12 cellular contexts compared by ENCODE assay signal in the genomic region with DNA sequence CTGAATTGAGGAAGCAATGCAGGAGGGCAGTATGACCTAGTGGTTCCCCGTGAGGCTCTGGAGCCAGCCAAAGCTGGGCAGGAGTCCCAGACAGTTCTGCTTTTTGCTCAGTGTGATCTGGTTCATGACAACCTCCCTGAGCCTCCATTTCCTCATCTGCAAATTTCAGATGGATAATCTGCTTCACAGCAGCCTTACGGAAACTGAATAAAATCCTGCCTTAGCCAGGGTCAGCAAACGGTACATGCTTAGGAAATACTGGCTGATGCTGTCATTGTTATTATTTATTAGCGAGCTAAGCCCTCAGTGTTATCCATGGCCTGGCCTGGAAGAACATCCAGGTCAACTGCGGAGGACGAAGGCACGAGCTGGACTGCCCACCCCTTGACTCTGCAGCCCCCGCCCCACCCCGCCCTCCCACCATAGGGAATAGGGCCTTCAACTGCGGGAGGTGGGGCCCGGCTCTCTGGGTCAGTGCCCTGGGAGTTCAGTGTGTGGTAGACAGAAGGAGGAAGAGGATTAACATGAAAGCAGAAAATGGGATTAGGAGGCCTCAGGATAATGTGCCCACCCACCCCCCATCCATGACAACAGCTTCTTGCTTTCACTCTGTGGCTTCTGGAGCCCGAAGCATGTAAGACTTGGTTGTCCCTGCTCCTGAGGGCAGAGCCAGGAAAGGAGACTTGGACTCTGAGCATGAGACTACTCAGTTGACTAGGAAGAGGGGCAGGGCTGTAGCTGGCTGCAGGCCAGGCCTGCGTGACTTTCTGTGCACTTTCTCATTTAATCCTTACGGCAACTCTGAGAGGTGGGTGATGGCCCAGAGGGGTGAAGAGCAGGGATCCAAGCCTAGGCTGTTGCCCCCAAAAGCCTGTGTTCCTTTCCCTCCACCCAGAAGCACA. TPM values are rescaled to one million over a fixed set of nuclear protein-coding genes. Genes with fewer than 3 reads are reported as not detected.
DNase-seq lines count a peak whose midpoint lies in the region; ATAC-seq and TF ChIP-seq lines count a peak whose summit lies in the region.
"Had no signal": no experiment of that assay in that cellular context is flagged by ENCODE, and none has a peak within 500 bp of the region (broad histone marks: within the 10 kb centered on the region; RNA-seq: fewer than 3 reads in every experiment).

No MANE protein-coding gene starts in this region.

- TF ChIP-seq POLR2A in gastrocnemius medialis (IDR thresholded peaks at IDR 0.05) = no peak

- no peaks in the 10 kb centered on the region for H3K27me3 ChIP-seq in H9 (ENCODE audit: insufficient read depth, low read length)
- no peaks in the 10 kb centered on the region for H3K27me3 ChIP-seq in adipocyte (replicated peaks; ENCODE audit: control insufficient read depth, insufficient read depth, low read length)
- H3K27me3 ChIP-seq in gastrocnemius medialis = no peaks in the 10 kb centered on the region
- H3K27me3 ChIP-seq in effector memory CD4-positive, alpha-beta T cell (replicated peaks; ENCODE audit: control insufficient read depth, insufficient read depth, low read length, poor library complexity, severe bottlenecking) = no peaks in the 10 kb centered on the region

- H4K20me1 ChIP-seq in H9 (ENCODE audit: control insufficient read depth, insufficient read depth, insufficient read length) = no peaks in the 10 kb centered on the region

- H2BK15ac ChIP-seq in H9 (ENCODE audit: low read depth, low read length) = no peak overlapping the region

- peak overlapping the region in 2 of 3 experiments; percentile 20 to 53; a peak in 2 of 7 replicates for H3K27ac Mint-ChIP-seq in H9
- H3K27ac Mint-ChIP-seq: CD8-positive, alpha-beta T cell; GM23338 had no signal

- H3K23ac ChIP-seq in H9 (ENCODE audit: insufficient read length, low read depth, low read length) = no peak overlapping the region

- no peaks in the 10 kb centered on the region for H3K23me2 ChIP-seq in H9 (ENCODE audit: insufficient read length, low read depth, low read length, poor library complexity, severe bottlenecking)

- H3K18ac ChIP-seq in H9 (ENCODE audit: insufficient read length, low read depth, low read length) = no peak overlapping the region

- H4K8ac ChIP-seq in H9 (replicated peaks; ENCODE audit: insufficient read length, low read depth, low read length) = no peak overlapping the region

- H3K14ac ChIP-seq in H9 (ENCODE audit: insufficient read depth, low read length) = no peak overlapping the region

- H2AK5ac ChIP-seq in H9 (ENCODE audit: insufficient read length, low read length) = no peak overlapping the region

- no peaks in the 10 kb centered on the region for H3K79me2 ChIP-seq in H9 (ENCODE audit: insufficient read depth, low read length)

- intact Hi-C loops in gastrocnemius medialis (cut with DNase I; ENCODE audit: low total_unique reads) = no loop called here

- H2BK120ac ChIP-seq in H9 (ENCODE audit: low read depth, low read length, poor library complexity, severe bottlenecking) = no peak overlapping the region

- H3K79me1 ChIP-seq in H9 (ENCODE audit: insufficient read depth, low read depth, low read length, poor library complexity, severe bottlenecking) = no peaks in the 10 kb centered on the region

- H3K27me3 Mint-ChIP-seq in H9 (ENCODE audit: low read depth) = peaks cover 2% of the 10 kb centered on the region; the same call in 1 of the 2 replicates

- ATAC-seq in gastrocnemius medialis = peak; percentile 49 to 52
- ATAC-seq: CD8-positive, alpha-beta T cell had no signal

- no peak overlapping the region for H3K4me3 ChIP-seq in adipocyte (ENCODE audit: low read length)
- H3K4me3 ChIP-seq in gastrocnemius medialis = no peak overlapping the region
- no peak overlapping the region for H3K4me3 ChIP-seq in effector memory CD4-positive, alpha-beta T cell (ENCODE audit: insufficient read depth, low read depth, low read length, poor library complexity, severe bottlenecking)
- H3K4me3 ChIP-seq: GM23338 had no signal

- no peaks in the 10 kb centered on the region; a peak in 1 of 5 replicates for H3K9me3 Mint-ChIP-seq in H9
- H3K9me3 Mint-ChIP-seq: CD8-positive, alpha-beta T cell; GM23338 had no signal

- TF ChIP-seq CTCF in H9 (conservative IDR thresholded peaks at IDR 0.05) (no peak), gastrocnemius medialis (IDR thresholded peaks at IDR 0.05 in 4 of 5, conservative IDR thresholded peaks at IDR 0.05 in 1 of 5) (no peak)

- no peak overlapping the region for H4K91ac ChIP-seq in H9 (ENCODE audit: insufficient read length, low read depth, low read length)

- in situ Hi-C loops in gastrocnemius medialis (cut with MboI; ENCODE audit: low sequenced_read_pairs in 4 of 4) = no loop called here

- H3K4me2 ChIP-seq in H9 (ENCODE audit: insufficient read depth, insufficient read length, low read length) = no peak overlapping the region
- H3K4me2 ChIP-seq: GM23338 had no signal

- no peaks in the 10 kb centered on the region for H3K9me3 ChIP-seq in H9 (ENCODE audit: control insufficient read depth, low read depth, low read length)
- H3K9me3 ChIP-seq in adipocyte (ENCODE audit: control insufficient read depth, low read length) = no peaks in the 10 kb centered on the region
- no peaks in the 10 kb centered on the region for H3K9me3 ChIP-seq in gastrocnemius medialis
- no peaks in the 10 kb centered on the region for H3K9me3 ChIP-seq in effector memory CD4-positive, alpha-beta T cell (ENCODE audit: control insufficient read depth, low read length)

- no peak overlapping the region for H3T11ph ChIP-seq in H9 (ENCODE audit: low read length)

- no peak overlapping the region for H2BK20ac ChIP-seq in H9 (ENCODE audit: low read depth, low read length, poor library complexity, severe bottlenecking)

- H3K4me1 ChIP-seq in H9 (ENCODE audit: insufficient read depth, low read length) = no peaks in the 10 kb centered on the region
- peaks cover 57% of the 10 kb centered on the region for H3K4me1 ChIP-seq in adipocyte (ENCODE audit: control insufficient read depth, insufficient read depth, low read length)
- peaks cover 35 to 43% of the 10 kb centered on the region in 2 donors for H3K4me1 ChIP-seq in gastrocnemius medialis
- no peaks in the 10 kb centered on the region for H3K4me1 ChIP-seq in effector memory CD4-positive, alpha-beta T cell (ENCODE audit: control insufficient read depth, insufficient read depth, low read length, poor library complexity, severe bottlenecking)

- H4K5ac ChIP-seq in H9 (ENCODE audit: insufficient read length, low read depth, low read length) = no peak overlapping the region

- no CpG with 5 or more reads among the region's 14 CpGs for WGBS in H9 (ENCODE audit: extremely low coverage, insufficient read length, low lambda C conversion rate)

- peaks cover 19 to 33% of the 10 kb centered on the region in 2 experiments for H3K4me1 Mint-ChIP-seq in H9

- H3K4me3 Mint-ChIP-seq in H9 = no peak overlapping the region
- H3K4me3 Mint-ChIP-seq: CD8-positive, alpha-beta T cell; GM23338 had no signal

- no peak overlapping the region for H3K9ac ChIP-seq in H9 (ENCODE audit: extremely low read depth, insufficient read length, low read length)
- peak overlapping the region; percentile 74 for H3K9ac ChIP-seq in adipocyte (ENCODE audit: low read length)

- H3K36me3 ChIP-seq in adipocyte (ENCODE audit: control insufficient read depth, insufficient read depth, low read length, severe bottlenecking) (peaks cover 40% of the 10 kb centered on the region), gastrocnemius medialis (peaks cover 6 to 35% of the 10 kb centered on the region in 2 donors)
- no peaks in the 10 kb centered on the region for H3K36me3 ChIP-seq in effector memory CD4-positive, alpha-beta T cell (ENCODE audit: control insufficient read depth, insufficient read depth, low read length)

- H3K27ac ChIP-seq in H9 (ENCODE audit: insufficient read length, low read depth, low read length) (no peak overlapping the region), gastrocnemius medialis (peak overlapping the region; percentile 94 to 99 (median 98))
- H3K27ac ChIP-seq in effector memory CD4-positive, alpha-beta T cell (ENCODE audit: insufficient read depth, low read length, poor library complexity, severe bottlenecking) = no peak overlapping the region
- H3K27ac ChIP-seq: HL-60 had no signal

- H3K36me3 Mint-ChIP-seq in H9 (ENCODE audit: insufficient read depth in 1 of 3, low read depth in 3 of 3) = peaks cover 24 to 40% (median 32%) of the 10 kb centered on the region in 3 experiments; a peak in 6 of 7 replicates
- H3K36me3 Mint-ChIP-seq: CD8-positive, alpha-beta T cell had no signal

- H2AFZ ChIP-seq in H9 (ENCODE audit: low read length) = no peak overlapping the region
- H2AFZ ChIP-seq: GM23338 had no signal

- H3K4ac ChIP-seq in H9 (ENCODE audit: low read depth, low read length) = no peak overlapping the region

- no peak overlapping the region for H2BK5ac ChIP-seq in H9 (ENCODE audit: insufficient read length, low read length)

- H2BK12ac ChIP-seq in H9 (ENCODE audit: insufficient read length, low read depth, low read length) = no peak overlapping the region

- DNase-seq in H9 = no peak
- no peak for DNase-seq in adipocyte (ENCODE audit: low read depth)
- peak; percentile 29 to 30 for DNase-seq in hippocampal formation (lab: John Stamatoyannopoulos, UW)
- DNase-seq in gastrocnemius medialis = peak; percentile 47 to 77
- DNase-seq in SHP77 (lab: John Stamatoyannopoulos, UW) = no peak
- no peak for DNase-seq in activated naive CD4-positive, alpha-beta T cell treated with anti-CD3 and anti-CD28 coated beads, Interleukin-2, amount 50 U/mL, for 16 hours
- DNase-seq in germinal center (ENCODE audit: low spot score) = no peak
- DNase-seq in effector memory CD4-positive, alpha-beta T cell = no peak
- DNase-seq: CD8-positive, alpha-beta T cell; NCI-H2171 treated with DMSO at 0.1 percent for 48 hours had no signal

- H3K56ac ChIP-seq in H9 (ENCODE audit: insufficient read length, low read depth, low read length) = no peak overlapping the region

RNA-seq across cellular contexts. Expression of a gene that starts 13.1 kb away (rescaled TPM):
- 134 and 135 TPM in 2 replicates for total RNA-seq in H9 (2021)
- total RNA-seq in gastrocnemius medialis = 100 to 1,000 TPM; 152 to 246 (median 186) TPM
- total RNA-seq: CD8-positive, alpha-beta T cell had no signal

Comparison
In these comparisons a context has a peak if more than half of its experiments do, and no peak if none do; other contexts are left out.
1. DNase-seq: peak in hippocampal formation (2 of 2) and gastrocnemius medialis (2 of 2); none in H9 (single experiment), adipocyte (single experiment), SHP77 (0 of 2), activated naive CD4-positive, alpha-beta T cell treated with anti-CD3 and anti-CD28 coated beads, Interleukin-2, amount 50 U/mL, for 16 hours (single experiment), germinal center (single experiment) and effector memory CD4-positive, alpha-beta T cell (0 of 3).
2. H3K27ac ChIP-seq: peak in gastrocnemius medialis (4 of 4); none in H9 (single experiment) and effector memory CD4-positive, alpha-beta T cell (single experiment).